13 cellular contexts compared by ENCODE assay signal in the genomic region with DNA sequence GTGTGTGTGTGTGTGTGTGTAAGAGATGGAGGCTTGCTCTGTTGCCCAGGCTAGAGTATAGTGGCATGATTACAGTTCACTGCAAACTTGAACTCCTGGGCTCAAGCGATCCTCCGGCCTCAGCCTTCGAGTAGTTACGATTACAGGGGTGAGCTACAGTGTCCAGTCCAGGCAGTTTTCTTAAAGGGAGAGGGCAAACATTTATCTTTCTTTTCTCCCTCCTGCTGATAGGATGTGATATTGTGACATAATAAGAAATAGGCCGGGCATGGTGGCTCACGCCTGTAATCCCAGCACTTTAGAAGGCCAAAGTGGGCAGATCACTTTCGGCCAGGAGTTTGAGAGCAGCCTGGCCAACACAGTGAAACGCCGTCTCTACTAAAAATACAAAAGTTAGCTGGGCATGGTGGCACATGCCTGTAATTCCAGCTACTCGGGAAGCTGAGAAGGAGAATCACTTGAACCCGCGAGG. TPM values are rescaled to one million over a fixed set of nuclear protein-coding genes. Genes with fewer than 3 reads are reported as not detected.
DNase-seq lines count a peak whose midpoint lies in the region; ATAC-seq and TF ChIP-seq lines count a peak whose summit lies in the region.
"Had no signal": no experiment of that assay in that cellular context is flagged by ENCODE, and none has a peak within 500 bp of the region (broad histone marks: within the 10 kb centered on the region; RNA-seq: fewer than 3 reads in every experiment).

No MANE protein-coding gene starts in this region.

- H2AFZ ChIP-seq in ACC112 (ENCODE audit: low read length, unreplicated experiment) = peak overlapping the region; percentile 2

- peak overlapping the region; percentile 97 for H3K27ac Mint-ChIP-seq in CD8-positive, alpha-beta T cell
- peak overlapping the region; percentile 98 for H3K27ac Mint-ChIP-seq in activated CD8-positive, alpha-beta T cell treated with anti-CD3 and anti-CD28 coated beads, Interleukin-2, amount 10 ng/mL, durations not matched to agents 7 days and 5 days
- peak overlapping the region; percentile 94 to 98 for H3K27ac Mint-ChIP-seq in natural killer cell treated with Interleukin-12 subunit alpha and Interleukin-12 subunit beta and Interleukin-15 and Interleukin-18, amount 100 ng/mL, for 72 hours
- H3K27ac Mint-ChIP-seq in Calu3 (ENCODE audit: unreplicated experiment) = no peak overlapping the region

- no peaks in the 10 kb centered on the region for H3K36me3 Mint-ChIP-seq in CD8-positive, alpha-beta T cell
- no peaks in the 10 kb centered on the region for H3K36me3 Mint-ChIP-seq in activated CD8-positive, alpha-beta T cell treated with anti-CD3 and anti-CD28 coated beads, Interleukin-2, amount 10 ng/mL, durations not matched to agents 7 days and 5 days (ENCODE audit: low read depth)
- H3K36me3 Mint-ChIP-seq in natural killer cell treated with Interleukin-12 subunit alpha and Interleukin-12 subunit beta and Interleukin-15 and Interleukin-18, amount 100 ng/mL, for 72 hours = no peaks in the 10 kb centered on the region
- peaks cover 8% of the 10 kb centered on the region for H3K36me3 Mint-ChIP-seq in Calu3 (ENCODE audit: insufficient read depth, unreplicated experiment)

- H3K27me3 ChIP-seq in ACC112 (ENCODE audit: insufficient read depth, low read length) = no peaks in the 10 kb centered on the region
- H3K27me3 ChIP-seq in CD8-positive, alpha-beta T cell (ENCODE audit: insufficient read depth, low read length) = no peaks in the 10 kb centered on the region
- H3K27me3 ChIP-seq: cardiac muscle cell, gastroesophageal sphincter, upper lobe of left lung had no signal

- H3K4me3 ChIP-seq in ACC112 (ENCODE audit: low read depth, low read length) = no peak overlapping the region
- no peak overlapping the region for H3K4me3 ChIP-seq in CD8-positive, alpha-beta T cell (ENCODE audit: low read depth, low read length)
- H3K4me3 ChIP-seq: cardiac muscle cell, gastroesophageal sphincter, upper lobe of left lung had no signal

- H3K4me3 Mint-ChIP-seq in CD8-positive, alpha-beta T cell = no peak overlapping the region
- no peak overlapping the region for H3K4me3 Mint-ChIP-seq in activated CD8-positive, alpha-beta T cell treated with anti-CD3 and anti-CD28 coated beads, Interleukin-2, amount 10 ng/mL, durations not matched to agents 7 days and 5 days
- peak overlapping the region; percentile 86 for H3K4me3 Mint-ChIP-seq in natural killer cell treated with Interleukin-12 subunit alpha and Interleukin-12 subunit beta and Interleukin-15 and Interleukin-18, amount 100 ng/mL, for 72 hours
- H3K4me3 Mint-ChIP-seq in Calu3 (ENCODE audit: low read depth, unreplicated experiment) = no peak overlapping the region

- no peaks in the 10 kb centered on the region for H3K9me3 Mint-ChIP-seq in CD8-positive, alpha-beta T cell
- no peaks in the 10 kb centered on the region for H3K9me3 Mint-ChIP-seq in activated CD8-positive, alpha-beta T cell treated with anti-CD3 and anti-CD28 coated beads, Interleukin-2, amount 10 ng/mL, durations not matched to agents 7 days and 5 days (ENCODE audit: insufficient read depth)
- no peaks in the 10 kb centered on the region for H3K9me3 Mint-ChIP-seq in natural killer cell treated with Interleukin-12 subunit alpha and Interleukin-12 subunit beta and Interleukin-15 and Interleukin-18, amount 100 ng/mL, for 72 hours
- no peaks in the 10 kb centered on the region for H3K9me3 Mint-ChIP-seq in Calu3 (ENCODE audit: low read depth, unreplicated experiment)

- no peak overlapping the region for H3K27ac ChIP-seq in ACC112 (ENCODE audit: low read depth, low read length)
- no peak overlapping the region for H3K27ac ChIP-seq in CD8-positive, alpha-beta T cell (ENCODE audit: low read depth, low read length)
- H3K27ac ChIP-seq: cardiac muscle cell, gastroesophageal sphincter, upper lobe of left lung had no signal

- TF ChIP-seq CTCF in CD8-positive, alpha-beta T cell (IDR thresholded peaks at IDR 0.05) = no peak
- TF ChIP-seq CTCF in Calu3 (IDR thresholded peaks at IDR 0.05; ENCODE audit: unreplicated experiment) = no peak

- no peaks in the 10 kb centered on the region for H3K9me3 ChIP-seq in CD8-positive, alpha-beta T cell (ENCODE audit: low read length)
- H3K9me3 ChIP-seq: gastroesophageal sphincter, upper lobe of left lung had no signal

- no peaks in the 10 kb centered on the region for H3K36me3 ChIP-seq in ACC112 (ENCODE audit: insufficient read depth, low read length)
- no peaks in the 10 kb centered on the region for H3K36me3 ChIP-seq in CD8-positive, alpha-beta T cell (ENCODE audit: insufficient read depth, low read length)
- H3K36me3 ChIP-seq: cardiac muscle cell, gastroesophageal sphincter, upper lobe of left lung had no signal

- no peaks in the 10 kb centered on the region for H3K27me3 Mint-ChIP-seq in CD8-positive, alpha-beta T cell (ENCODE audit: low read depth)
- H3K27me3 Mint-ChIP-seq in activated CD8-positive, alpha-beta T cell treated with anti-CD3 and anti-CD28 coated beads, Interleukin-2, amount 10 ng/mL, durations not matched to agents 7 days and 5 days (ENCODE audit: low read depth) = no peaks in the 10 kb centered on the region
- no peaks in the 10 kb centered on the region for H3K27me3 Mint-ChIP-seq in natural killer cell treated with Interleukin-12 subunit alpha and Interleukin-12 subunit beta and Interleukin-15 and Interleukin-18, amount 100 ng/mL, for 72 hours
- H3K27me3 Mint-ChIP-seq in Calu3 (ENCODE audit: unreplicated experiment) = no peaks in the 10 kb centered on the region

- DNase-seq in CD8-positive, alpha-beta T cell = no peak
- DNase-seq in activated CD8-positive, alpha-beta T cell treated with anti-CD3 and anti-CD28 coated beads, Interleukin-2, amount 10 ng/mL, durations not matched to agents 7 days and 5 days = no peak
- DNase-seq in natural killer cell treated with Interleukin-12 subunit alpha and Interleukin-12 subunit beta and Interleukin-15 and Interleukin-18, amount 100 ng/mL, for 72 hours (ENCODE audit: low spot score) = no peak
- DNase-seq in NCI-H1048 (lab: John Stamatoyannopoulos, UW) (no peak), Calu3 (no peak)
- DNase-seq in stimulated activated CD4-positive, alpha-beta T cell treated with anti-CD3 and anti-CD28 coated beads, Interleukin-12 subunit alpha, Interleukin-12 subunit beta, amount 100 ng/mL, for 4 hours = no peak
- DNase-seq: C1 segment of cervical spinal cord, occipital lobe, upper lobe of left lung had no signal

- no peaks in the 10 kb centered on the region for H3K79me2 ChIP-seq in ACC112 (ENCODE audit: control insufficient read depth, insufficient read depth, low read length, unreplicated experiment)

- BruUV-seq in Calu3 (replicated peaks; lab: Mats Ljungman, UMichigan) = no TSS peak

- no peak for ATAC-seq in CD8-positive, alpha-beta T cell
- no peak for ATAC-seq in activated CD8-positive, alpha-beta T cell treated with anti-CD3 and anti-CD28 coated beads, Interleukin-2, amount 10 ng/mL, durations not matched to agents 7 days and 5 days
- ATAC-seq in natural killer cell treated with Interleukin-12 subunit alpha and Interleukin-12 subunit beta and Interleukin-15 and Interleukin-18, amount 100 ng/mL, for 72 hours = no peak
- ATAC-seq in GM18498 (IDR thresholded peaks at IDR 0.05; ENCODE audit: unreplicated experiment) = no peak
- ATAC-seq: gastroesophageal sphincter had no signal

- intact Hi-C loops in CD8-positive, alpha-beta T cell (cut with DNase I, micrococcal nuclease) = no loop called here
- intact Hi-C loops in Calu3 (cut with micrococcal nuclease; ENCODE audit: unreplicated experiment) = no loop called here

- peaks cover 27% of the 10 kb centered on the region for H3K4me1 Mint-ChIP-seq in CD8-positive, alpha-beta T cell (ENCODE audit: low read depth)
- peaks cover 39% of the 10 kb centered on the region for H3K4me1 Mint-ChIP-seq in activated CD8-positive, alpha-beta T cell treated with anti-CD3 and anti-CD28 coated beads, Interleukin-2, amount 10 ng/mL, durations not matched to agents 7 days and 5 days (ENCODE audit: low read depth)
- peaks cover 23% of the 10 kb centered on the region in 2 donors for H3K4me1 Mint-ChIP-seq in natural killer cell treated with Interleukin-12 subunit alpha and Interleukin-12 subunit beta and Interleukin-15 and Interleukin-18, amount 100 ng/mL, for 72 hours (ENCODE audit: low read depth in 2 of 2)
- H3K4me1 Mint-ChIP-seq in Calu3 (ENCODE audit: low read depth, unreplicated experiment) = peaks cover 16% of the 10 kb centered on the region

- CTCF ChIA-PET in CD8-positive, alpha-beta T cell (lab: Charles Lee) = interaction anchor here (1.5 to 3.2 kb wide), 2 partner anchors 18 to 55 kb away, joined by 7 to 19 read pairs; no protein-coding TSS in a partner anchor
- CTCF ChIA-PET in activated CD8-positive, alpha-beta T cell treated with anti-CD3 and anti-CD28 coated beads, Interleukin-2, amount 10 ng/mL, durations not matched to agents 7 days and 5 days (lab: Charles Lee) = interaction anchor here (1.1 kb wide), 1 partner anchor 54 kb away, joined by 4 read pairs; no protein-coding TSS in a partner anchor
- CTCF ChIA-PET in Calu3 (lab: Charles Lee) = interaction anchor here (0.6 kb wide), 1 partner anchor 1748 kb away, joined by 4 read pairs; no protein-coding TSS in a partner anchor

- POLR2A ChIA-PET in CD8-positive, alpha-beta T cell (lab: Charles Lee) = interaction anchor here (0.6 to 1.6 kb wide), 3 partner anchors 17 to 1276 kb away, joined by 3 to 5 read pairs (median 3); no protein-coding TSS in a partner anchor
- POLR2A ChIA-PET in activated CD8-positive, alpha-beta T cell treated with anti-CD3 and anti-CD28 coated beads, Interleukin-2, amount 10 ng/mL, durations not matched to agents 7 days and 5 days (lab: Charles Lee) = no interaction called here

- H3K4me1 ChIP-seq in ACC112 (ENCODE audit: control insufficient read depth, insufficient read depth, low read length, unreplicated experiment) = peaks cover 5% of the 10 kb centered on the region
- H3K4me1 ChIP-seq in CD8-positive, alpha-beta T cell (ENCODE audit: insufficient read depth, low read length) = peaks cover 29% of the 10 kb centered on the region
- H3K4me1 ChIP-seq: gastroesophageal sphincter had no signal

RNA-seq across cellular contexts. Expression of gene CLIP1, which starts 31.8 kb away (rescaled TPM):
- total RNA-seq in CD8-positive, alpha-beta T cell = 10 to 100 TPM; 48.6 to 49.6 TPM
- total RNA-seq in activated CD8-positive, alpha-beta T cell treated with anti-CD3 and anti-CD28 coated beads, Interleukin-2, amount 10 ng/mL, durations not matched to agents 7 days and 5 days = 10 to 100 TPM; 61.4 to 63.2 TPM
- 100 to 1,000 TPM in 1 of 2 donors, 10 to 100 TPM in 1; 75.4 to 108 TPM for total RNA-seq in natural killer cell treated with Interleukin-12 subunit alpha and Interleukin-12 subunit beta and Interleukin-15 and Interleukin-18, amount 100 ng/mL, for 72 hours
- total RNA-seq in Calu3 (2022) = 95.3 and 109 TPM in 2 replicates

RNA-seq across cellular contexts. Expression of gene ZCCHC8, which starts 46.4 kb away (rescaled TPM):
- total RNA-seq in CD8-positive, alpha-beta T cell = 10 to 100 TPM; 53.4 to 55.6 TPM
- total RNA-seq in activated CD8-positive, alpha-beta T cell treated with anti-CD3 and anti-CD28 coated beads, Interleukin-2, amount 10 ng/mL, durations not matched to agents 7 days and 5 days = 10 to 100 TPM; 41.3 to 45.3 TPM
- 10 to 100 TPM; 37.0 to 42.7 TPM for total RNA-seq in natural killer cell treated with Interleukin-12 subunit alpha and Interleukin-12 subunit beta and Interleukin-15 and Interleukin-18, amount 100 ng/mL, for 72 hours
- 46.6 and 46.8 TPM in 2 replicates for total RNA-seq in Calu3 (2022)
